Comparison of ENCODE assay signal across 3 cellular contexts in genomic region chr13:95667235-95667634, GRCh38. TPM values are rescaled to one million over a fixed set of nuclear protein-coding genes. Genes with fewer than 3 reads are reported as not detected.
"Had no signal": no experiment of that assay in that cellular context is flagged by ENCODE, and none has a peak within 500 bp of the region (broad histone marks: within the 10 kb centered on the region; RNA-seq: fewer than 3 reads in every experiment).

No MANE protein-coding gene starts in this region.

RNA-seq across cellular contexts. Expression of gene DZIP1, which starts 22.7 kb away (rescaled TPM):
- total RNA-seq: naive thymus-derived CD8-positive, alpha-beta T cell; natural killer cell; natural killer cell treated with Interleukin-12 subunit alpha and Interleukin-12 subunit beta and Interleukin-15 and Interleukin-18, amount 100 ng/mL, for 72 hours had no signal
- polyA plus RNA-seq: naive thymus-derived CD8-positive, alpha-beta T cell had no signal
